Comparison of ENCODE assay signal across 1 cellular context in genomic region chr13:71643466-71643865, GRCh38.
TF ChIP-seq lines count a peak whose summit lies in the region.

No MANE protein-coding gene starts in this region.

TF ChIP-seq in SK-N-SH treated with all-trans-retinoic acid at 6 μM for 48 hours, 23 proteins besides CTCF, POLR2A, EP300 and RAD21 (continued from another document):
- TF ChIP-seq SNAI2 (CRISPR knock-in tag; IDR thresholded peaks at IDR 0.05): 0 out of 2 replicates have a peak, but pooled peaks have one; percentile 19
- no peak for TF ChIP-seq PPARA (CRISPR knock-in tag; IDR thresholded peaks at IDR 0.05; ENCODE audit: borderline replicate concordance)
- TF ChIP-seq OSR1 (CRISPR knock-in tag; IDR thresholded peaks at IDR 0.05): no peak
TF ChIP-seq in SK-N-SH treated with all-trans-retinoic acid at 6 μM for 48 hours: peak in this region for 1.
